4 cellular contexts compared by ENCODE assay signal in the genomic region with DNA sequence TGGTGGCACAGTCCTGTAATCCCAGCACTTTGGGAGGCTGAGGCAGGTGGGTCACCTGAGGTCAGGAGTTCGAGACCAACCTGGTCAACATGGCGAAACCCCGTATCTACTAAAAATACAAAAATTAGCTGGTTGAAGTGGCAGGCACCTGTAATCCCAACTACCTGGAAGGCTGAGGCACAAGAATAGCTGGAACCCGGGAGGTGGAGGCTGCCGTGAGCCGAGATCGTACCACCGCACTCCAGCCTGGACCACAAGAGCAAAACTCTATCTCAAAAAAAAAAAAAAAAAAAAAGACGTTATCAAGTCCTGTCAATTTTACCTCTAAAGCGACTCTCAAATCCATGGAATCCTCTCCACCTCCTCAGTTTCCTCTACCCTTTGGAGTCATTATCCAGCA. TPM values are rescaled to one million over a fixed set of nuclear protein-coding genes. Genes with fewer than 3 reads are reported as not detected.
"Had no signal": no experiment of that assay in that cellular context is flagged by ENCODE, and none has a peak within 500 bp of the region (broad histone marks: within the 10 kb centered on the region; RNA-seq: fewer than 3 reads in every experiment).

No MANE protein-coding gene starts in this region.

RNA-seq across cellular contexts. Expression of gene SCUBE1, which starts 12.5 kb away (rescaled TPM):
- total RNA-seq: LHCN-M2, MCF 10A had no signal

RNA-seq across cellular contexts. Expression of gene MPPED1, which starts 56.1 kb away (rescaled TPM):
- total RNA-seq: LHCN-M2, M059J, MCF 10A, NCI-H460 had no signal
